In the genomic region with DNA sequence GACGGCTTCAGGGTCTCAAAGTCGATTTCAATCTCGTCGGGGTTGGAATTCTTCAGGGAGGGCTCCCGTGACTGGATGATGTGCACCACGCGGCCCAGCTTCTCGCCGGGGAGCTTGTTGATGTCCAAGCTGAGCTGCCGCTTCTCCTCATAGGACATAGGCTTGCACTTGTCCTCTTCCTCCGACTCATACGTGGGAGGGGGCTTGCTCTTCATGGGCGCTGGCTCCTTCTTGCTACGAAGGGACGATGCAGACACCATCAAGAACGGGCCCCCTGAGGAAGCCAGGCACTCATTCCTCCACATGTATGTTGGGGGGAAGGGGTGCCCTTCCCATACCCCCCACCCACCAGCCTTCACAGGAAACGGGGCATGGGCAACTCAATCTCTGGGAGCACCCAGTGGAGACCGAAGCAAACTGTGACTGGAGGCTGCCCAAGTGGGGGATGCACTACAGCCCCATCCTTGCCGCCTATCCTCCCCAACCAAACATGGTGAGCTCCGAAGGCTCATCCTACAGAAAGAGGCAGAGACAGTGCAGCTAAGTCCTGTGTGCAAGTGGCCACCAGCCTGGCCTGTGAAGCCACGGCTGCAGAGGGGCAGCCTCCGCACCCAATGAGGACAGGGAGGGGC, we compare ENCODE assay signal across 21 cellular contexts. TPM values are rescaled to one million over a fixed set of nuclear protein-coding genes. Genes with fewer than 3 reads are reported as not detected.
"Had no signal": no experiment of that assay in that cellular context is flagged by ENCODE, and none has a peak within 500 bp of the region (broad histone marks: within the 10 kb centered on the region; RNA-seq: fewer than 3 reads in every experiment).

No MANE protein-coding gene starts in this region.

- ATAC-seq: activated CD4-positive, CD25-positive, alpha-beta regulatory T cell treated with anti-CD3 and anti-CD28 coated beads, Interleukin-2, amount 50 U/mL, for 24 hours; activated T-cell treated with anti-CD3 and anti-CD28 coated beads, Interleukin-2, amount 50 U/mL, for 72 hours; heart right ventricle; stimulated activated naive CD8-positive, alpha-beta T cell treated with anti-CD3 and anti-CD28 coated beads, Interleukin-15, amount 100 ng/mL, for 72 hours had no signal

- H3K9me3 Mint-ChIP-seq: activated CD4-positive, alpha-beta T cell treated with anti-CD3 and anti-CD28 coated beads, Interleukin-2, amount 10 ng/mL, durations not matched to agents 7 days and 5 days; activated naive CD4-positive, alpha-beta T cell treated with anti-CD3 and anti-CD28 coated beads, Interleukin-2, amount 50 U/mL, for 24 hours; activated T-cell treated with anti-CD3 and anti-CD28 coated beads, Interleukin-2, amount 50 U/mL, for 72 hours; endodermal cell; immature natural killer cell; stimulated activated naive CD8-positive, alpha-beta T cell treated with anti-CD3 and anti-CD28 coated beads, Interleukin-15, amount 100 ng/mL, for 72 hours; T-helper 1 cell treated with Interleukin-12 subunit alpha and Interleukin-12 subunit beta and Interleukin-4 antibody, amounts not matched to agents 30 μg/mL and 1 μg/mL, for 36 hours had no signal

- H3K4me1 Mint-ChIP-seq: activated CD4-positive, alpha-beta T cell treated with anti-CD3 and anti-CD28 coated beads, Interleukin-2, amount 10 ng/mL, durations not matched to agents 7 days and 5 days; activated naive CD4-positive, alpha-beta T cell treated with anti-CD3 and anti-CD28 coated beads, Interleukin-2, amount 50 U/mL, for 24 hours; endodermal cell had no signal

- H3K9me3 ChIP-seq: heart right ventricle, left ventricle myocardium inferior, neutrophil, suprapubic skin, transverse colon, vagina had no signal

- H3K27me3 Mint-ChIP-seq: activated CD4-positive, alpha-beta T cell treated with anti-CD3 and anti-CD28 coated beads, Interleukin-2, amount 10 ng/mL, durations not matched to agents 7 days and 5 days; activated naive CD4-positive, alpha-beta T cell treated with anti-CD3 and anti-CD28 coated beads, Interleukin-2, amount 50 U/mL, for 24 hours; stimulated activated naive CD8-positive, alpha-beta T cell treated with anti-CD3 and anti-CD28 coated beads, Interleukin-15, amount 100 ng/mL, for 72 hours had no signal

- H3K4me3 ChIP-seq: heart right ventricle, left ventricle myocardium inferior, suprapubic skin, transverse colon, vagina had no signal

- H3K4me3 Mint-ChIP-seq: activated CD4-positive, alpha-beta T cell treated with anti-CD3 and anti-CD28 coated beads, Interleukin-2, amount 10 ng/mL, durations not matched to agents 7 days and 5 days; activated T-cell treated with anti-CD3 and anti-CD28 coated beads, Interleukin-2, amount 50 U/mL, for 72 hours; endodermal cell; immature natural killer cell; stimulated activated naive CD8-positive, alpha-beta T cell treated with anti-CD3 and anti-CD28 coated beads, Interleukin-15, amount 100 ng/mL, for 72 hours; T-helper 1 cell treated with Interleukin-12 subunit alpha and Interleukin-12 subunit beta and Interleukin-4 antibody, amounts not matched to agents 30 μg/mL and 1 μg/mL, for 36 hours had no signal

- FAIRE-seq: colon, frontal cortex had no signal

- DNase-seq: activated CD4-positive, alpha-beta T cell treated with anti-CD3 and anti-CD28 coated beads, Interleukin-2, amount 10 ng/mL, durations not matched to agents 7 days and 5 days; activated CD8-positive, alpha-beta memory T cell treated with anti-CD3 and anti-CD28 coated beads, Interleukin-2, amount 50 U/mL, for 4 hours; activated effector memory CD4-positive, alpha-beta T cell treated with anti-CD3 and anti-CD28 coated beads, Interleukin-2, amount 50 U/mL, for 16 hours; activated T-cell treated with anti-CD3 and anti-CD28 coated beads, Interleukin-2, amount 50 U/mL, for 72 hours; amniotic stem cell; endodermal cell; heart right ventricle; immature natural killer cell; kidney glomerular epithelial cell; left ventricle myocardium inferior; stimulated activated naive CD8-positive, alpha-beta T cell treated with anti-CD3 and anti-CD28 coated beads, Interleukin-15, amount 100 ng/mL, for 72 hours; transverse colon had no signal

- H3K27me3 ChIP-seq: heart right ventricle, neutrophil, suprapubic skin, transverse colon, vagina had no signal

- H3K27ac ChIP-seq: heart right ventricle, neutrophil, suprapubic skin, transverse colon, vagina had no signal

- H3K27ac Mint-ChIP-seq: activated CD4-positive, alpha-beta T cell treated with anti-CD3 and anti-CD28 coated beads, Interleukin-2, amount 10 ng/mL, durations not matched to agents 7 days and 5 days; activated naive CD4-positive, alpha-beta T cell treated with anti-CD3 and anti-CD28 coated beads, Interleukin-2, amount 50 U/mL, for 24 hours had no signal

RNA-seq across cellular contexts. Expression of gene EPHX3, which starts 23.2 kb away (rescaled TPM):
- total RNA-seq: left ventricle myocardium inferior, skeletal muscle tissue, transverse colon had no signal
- polyA plus RNA-seq: immature natural killer cell had no signal

RNA-seq across cellular contexts. Expression of gene NOTCH3, which starts 54.7 kb away (rescaled TPM):
- total RNA-seq: activated CD4-positive, alpha-beta T cell treated with anti-CD3 and anti-CD28 coated beads, Interleukin-2, amount 10 ng/mL, durations not matched to agents 7 days and 5 days had no signal
- polyA plus RNA-seq: immature natural killer cell had no signal
